Comparison of ENCODE assay signal across 19 cellular contexts in genomic region chr15:86021281-86022264, GRCh38. TPM values are rescaled to one million over a fixed set of nuclear protein-coding genes. Genes with fewer than 3 reads are reported as not detected.
DNase-seq lines count a peak whose midpoint lies in the region; ATAC-seq, FAIRE-seq and TF ChIP-seq lines count a peak whose summit lies in the region.
"Had no signal": no experiment of that assay in that cellular context is flagged by ENCODE, and none has a peak within 500 bp of the region (broad histone marks: within the 10 kb centered on the region; RNA-seq: fewer than 3 reads in every experiment).

No MANE protein-coding gene starts in this region.

- no peak overlapping the region for H3K4me3 ChIP-seq in SJSA1
- no peak overlapping the region for H3K4me3 ChIP-seq in effector memory CD4-positive, alpha-beta T cell (ENCODE audit: insufficient read depth, low read depth, low read length, poor library complexity, severe bottlenecking)

- CTCF ChIA-PET in activated CD4-positive, alpha-beta memory T cell treated with anti-CD3 and anti-CD28 coated beads for 36 hours (lab: Charles Lee), result no interaction called here

- no peaks in the 10 kb centered on the region for H3K9me3 Mint-ChIP-seq in activated CD4-positive, alpha-beta memory T cell treated with anti-CD3 and anti-CD28 coated beads for 36 hours
- H3K9me3 Mint-ChIP-seq: T-helper 2 cell treated with Interferon-gamma antibody and Interleukin-4, amounts not matched to agents 5 μg/mL and 100 μg/mL, for 36 hours had no signal

- no peak for ATAC-seq in GM19463 (IDR thresholded peaks at IDR 0.05; ENCODE audit: unreplicated experiment)

- intact Hi-C loops in activated CD4-positive, alpha-beta memory T cell treated with anti-CD3 and anti-CD28 coated beads for 36 hours (cut with micrococcal nuclease), result no loop called here

- no peak overlapping the region for H3K4me3 Mint-ChIP-seq in activated CD4-positive, alpha-beta memory T cell treated with anti-CD3 and anti-CD28 coated beads for 36 hours
- H3K4me3 Mint-ChIP-seq: IgD-negative memory B cell; T-helper 2 cell treated with Interferon-gamma antibody and Interleukin-4, amounts not matched to agents 5 μg/mL and 100 μg/mL, for 36 hours had no signal

- no peaks in the 10 kb centered on the region for H3K36me3 ChIP-seq in SJSA1
- H3K36me3 ChIP-seq in effector memory CD4-positive, alpha-beta T cell (ENCODE audit: control insufficient read depth, insufficient read depth, low read length), result no peaks in the 10 kb centered on the region

- H3K27me3 Mint-ChIP-seq in activated CD4-positive, alpha-beta memory T cell treated with anti-CD3 and anti-CD28 coated beads for 36 hours, result no peaks in the 10 kb centered on the region

- H3K36me3 Mint-ChIP-seq in activated CD4-positive, alpha-beta memory T cell treated with anti-CD3 and anti-CD28 coated beads for 36 hours, result no peaks in the 10 kb centered on the region

- H3K27ac ChIP-seq in SJSA1, result no peak overlapping the region
- no peak overlapping the region for H3K27ac ChIP-seq in effector memory CD4-positive, alpha-beta T cell (ENCODE audit: insufficient read depth, low read length, poor library complexity, severe bottlenecking)

- no peak for TF ChIP-seq POLR2A in H54 (IDR thresholded peaks at IDR 0.05; ENCODE audit: low read depth, low read length)

- H3K9me3 ChIP-seq in SJSA1 (replicated peaks), result no peaks in the 10 kb centered on the region
- no peaks in the 10 kb centered on the region for H3K9me3 ChIP-seq in effector memory CD4-positive, alpha-beta T cell (ENCODE audit: control insufficient read depth, low read length)

- DNase-seq in A172 (ENCODE audit: low spot score) (peak; percentile 88), H54 (ENCODE audit: insufficient read length, low spot score) (peak; percentile 26), SJSA1 (ENCODE audit: low read depth in 1 of 2, low spot score in 2 of 2) (peak; percentile 62 to 81), islet precursor cell (peak; percentile 85), hepatic stellate cell (ENCODE audit: low spot score) (no peak)
- DNase-seq in effector memory CD4-positive, alpha-beta T cell, result no peak
- DNase-seq in activated CD4-positive, alpha-beta memory T cell treated with anti-CD3 and anti-CD28 coated beads for 36 hours, result no peak
- DNase-seq: activated CD4-positive, alpha-beta T cell treated with anti-CD3 and anti-CD28 coated beads, Interleukin-2, amount 50 U/mL, for 1 hour; activated T-cell treated with anti-CD3 and anti-CD28 coated beads, Interleukin-2, amount 50 U/mL, for 48 hours; anterior cingulate cortex; DMS53; midbrain; NCI-H1417 treated with DMSO at 0.1 percent for 48 hours; substantia nigra had no signal

- POLR2A ChIA-PET in activated CD4-positive, alpha-beta memory T cell treated with anti-CD3 and anti-CD28 coated beads for 36 hours (lab: Charles Lee), result no interaction called here

- H3K4me1 ChIP-seq in SJSA1 (replicated peaks), result peaks cover 20% of the 10 kb centered on the region
- H3K4me1 ChIP-seq in effector memory CD4-positive, alpha-beta T cell (ENCODE audit: control insufficient read depth, insufficient read depth, low read length, poor library complexity, severe bottlenecking), result no peaks in the 10 kb centered on the region

- no peak for FAIRE-seq in H54 (lab: Jason Lieb, UNC)
- FAIRE-seq: RCC 7860 had no signal

- no peaks in the 10 kb centered on the region for H3K4me1 Mint-ChIP-seq in activated CD4-positive, alpha-beta memory T cell treated with anti-CD3 and anti-CD28 coated beads for 36 hours (ENCODE audit: low read depth)
- H3K4me1 Mint-ChIP-seq: IgD-negative memory B cell had no signal

- no peaks in the 10 kb centered on the region for H3K27me3 ChIP-seq in SJSA1 (replicated peaks)
- H3K27me3 ChIP-seq in effector memory CD4-positive, alpha-beta T cell (replicated peaks; ENCODE audit: control insufficient read depth, insufficient read depth, low read length, poor library complexity, severe bottlenecking), result no peaks in the 10 kb centered on the region

- H3K27ac Mint-ChIP-seq in activated CD4-positive, alpha-beta memory T cell treated with anti-CD3 and anti-CD28 coated beads for 36 hours, result no peak overlapping the region
- H3K27ac Mint-ChIP-seq: IgD-negative memory B cell; T-helper 2 cell treated with Interferon-gamma antibody and Interleukin-4, amounts not matched to agents 5 μg/mL and 100 μg/mL, for 36 hours had no signal

RNA-seq across cellular contexts. Expression of gene AGBL1, which starts 58.1 kb away (rescaled TPM):
- not detected in 2 replicates for total RNA-seq in A172 (2014; rRNA removed; shearing (Covaris generic))
- total RNA-seq in SJSA1 (2014; rRNA removed; shearing (Covaris generic)), result not detected in 2 replicates
- total RNA-seq in activated CD4-positive, alpha-beta memory T cell treated with anti-CD3 and anti-CD28 coated beads for 36 hours, result under 1 TPM; 0.10 TPM
- total RNA-seq: osteocyte had no signal

Comparison
In these comparisons a context has a peak if more than half of its experiments do, and no peak if none do; other contexts are left out.
1. DNase-seq: peak in A172 (single experiment), H54 (single experiment), SJSA1 (2 of 2) and islet precursor cell (single experiment); none in effector memory CD4-positive, alpha-beta T cell (0 of 3), activated CD4-positive, alpha-beta memory T cell treated with anti-CD3 and anti-CD28 coated beads for 36 hours (single experiment) and hepatic stellate cell (single experiment).